In genomic region chr6:2848851-2849250, GRCh38 we compare ENCODE assay signal across 10 cellular contexts. TPM values are rescaled to one million over a fixed set of nuclear protein-coding genes. Genes with fewer than 3 reads are reported as not detected.
DNase-seq lines count a peak whose midpoint lies in the region; ATAC-seq, FAIRE-seq and TF ChIP-seq lines count a peak whose summit lies in the region.
"Had no signal": no experiment of that assay in that cellular context is flagged by ENCODE, and none has a peak within 500 bp of the region (broad histone marks: within the 10 kb centered on the region; RNA-seq: fewer than 3 reads in every experiment).

No MANE protein-coding gene starts in this region.

- no peak for ATAC-seq in natural killer cell
- ATAC-seq in right cardiac atrium: no peak

- intact Hi-C loops in natural killer cell (cut with micrococcal nuclease) (loop anchor here (5.0 kb wide), 1 partner anchor 208 kb away; no protein-coding TSS in a partner anchor), posterior vena cava (cut with DNase I) (loop anchor here in 1 of 2 donors (5.0 to 10.0 kb wide), 3 partner anchors 54 to 206 kb away; no protein-coding TSS in a partner anchor), right cardiac atrium (cut with DNase I) (loop anchor here in 3 of 4 donors (5.0 to 10.0 kb wide), 5 partner anchors 54 to 206 kb away; no protein-coding TSS in a partner anchor)

- no peak overlapping the region for H3K4me3 ChIP-seq in right cardiac atrium (ENCODE audit: low read length)
- H3K4me3 ChIP-seq: SJSA1 had no signal

- no peaks in the 10 kb centered on the region for H3K36me3 Mint-ChIP-seq in natural killer cell

- H3K4me3 Mint-ChIP-seq in natural killer cell: peak overlapping the region; percentile 9
- H3K4me3 Mint-ChIP-seq: nephron had no signal

- no peaks in the 10 kb centered on the region for H3K9me3 Mint-ChIP-seq in natural killer cell
- H3K9me3 Mint-ChIP-seq: nephron had no signal

- peak overlapping the region in 1 of 2 donors; percentile 37 for H3K27ac Mint-ChIP-seq in natural killer cell
- H3K27ac Mint-ChIP-seq: nephron had no signal

- H3K27ac ChIP-seq in right cardiac atrium (ENCODE audit: low read length): no peak overlapping the region

- peaks cover 5% of the 10 kb centered on the region for H3K4me1 ChIP-seq in right cardiac atrium (ENCODE audit: control insufficient read depth, insufficient read depth, low read length)

- TF ChIP-seq CTCF in natural killer cell (IDR thresholded peaks at IDR 0.05): no peak

- DNase-seq in ELF-1 (ENCODE audit: low read depth, low spot score) (peak; percentile 86), NCI-H69 (lab: John Stamatoyannopoulos, UW) (peak; percentile 16), activated T-helper 1 cell treated with Interleukin-2 at 50 U/mL for 16 hours (ENCODE audit: low read depth) (peak; percentile 51), natural killer cell (no peak), RCC 7860 (ENCODE audit: low spot score) (no peak), posterior vena cava (ENCODE audit: low spot score) (no peak), GOT3 (lab: John Stamatoyannopoulos, UW) (no peak), right cardiac atrium (no peak)

- no peak for FAIRE-seq in RCC 7860 (lab: Jason Lieb, UNC)

- no peaks in the 10 kb centered on the region for H3K9me3 ChIP-seq in right cardiac atrium (ENCODE audit: control insufficient read depth, low read length)
- H3K9me3 ChIP-seq: SJSA1 had no signal

- H3K27me3 ChIP-seq in right cardiac atrium (ENCODE audit: control insufficient read depth, insufficient read depth): no peaks in the 10 kb centered on the region
- H3K27me3 ChIP-seq: SJSA1 had no signal

- H3K27me3 Mint-ChIP-seq in natural killer cell (ENCODE audit: low read depth in 2 of 2): no peaks in the 10 kb centered on the region

- peaks cover 21 to 31% of the 10 kb centered on the region in 2 donors for H3K4me1 Mint-ChIP-seq in natural killer cell

- WGBS in right cardiac atrium: 75% methylated on average over 10 of the region's 10 CpGs

RNA-seq across cellular contexts. Expression of gene SERPINB1, which starts 7.2 kb away (rescaled TPM):
- total RNA-seq in natural killer cell (10 to 100 TPM; 74.8 to 80.2 (median 78.1) TPM), posterior vena cava (10 to 100 TPM; 30.8 to 44.0 TPM), right cardiac atrium (10 to 100 TPM; 27.3 to 42.1 (median 32.7) TPM)
- polyA plus RNA-seq in right cardiac atrium: 23.6 TPM

RNA-seq across cellular contexts. Expression of gene SERPINB9, which starts 54.3 kb away (rescaled TPM):
- 10 to 100 TPM; 34.9 to 54.3 (median 47.3) TPM for total RNA-seq in natural killer cell
- 10 to 100 TPM in 1 of 2 donors, 1 to 10 TPM in 1; 9.9 to 12.8 TPM for total RNA-seq in posterior vena cava
- 10 to 100 TPM in 1 of 4 donors, 1 to 10 TPM in 3; 6.8 to 15.8 (median 8.6) TPM for total RNA-seq in right cardiac atrium
- 3.5 TPM for polyA plus RNA-seq in right cardiac atrium

Comparison
In these comparisons a context has a peak if more than half of its experiments do, and no peak if none do; other contexts are left out.
1. DNase-seq: peak in ELF-1 (single experiment), NCI-H69 (single experiment) and activated T-helper 1 cell treated with Interleukin-2 at 50 U/mL for 16 hours (single experiment); none in natural killer cell (single experiment), RCC 7860 (single experiment), posterior vena cava (single experiment), GOT3 (single experiment) and right cardiac atrium (0 of 3).